ENCODE assay signal across 11 cellular contexts in genomic region chr6:76418657-76419217, GRCh38.
"Had no signal": no experiment of that assay in that cellular context is flagged by ENCODE, and none has a peak within 500 bp of the region (broad histone marks: within the 10 kb centered on the region; RNA-seq: fewer than 3 reads in every experiment).

No MANE protein-coding gene starts in this region.

- DNase-seq: activated CD4-positive, alpha-beta T cell treated with anti-CD3 and anti-CD28 coated beads for 1 hour; activated CD4-positive, alpha-beta T cell treated with anti-CD3 and anti-CD28 coated beads, Interleukin-2, amount 50 U/mL, for 4 hours; activated naive CD4-positive, alpha-beta T cell treated with Interleukin-2 at 50 U/mL for 16 hours; anterior cingulate cortex; foreskin melanocyte; right cardiac atrium; small intestine; stimulated activated naive CD8-positive, alpha-beta T cell treated with anti-CD3 and anti-CD28 coated beads, Interleukin-15, Interleukin-2, amounts not matched to agents 100 U/mL and 50 U/mL, for 24 hours; transverse colon had no signal

- H3K27me3 Mint-ChIP-seq: activated T-helper 17 cell treated with anti-CD3 and anti-CD28 coated beads, Interleukin-2, amount 50 U/mL, for 72 hours; progenitor cell of endocrine pancreas had no signal

- ATAC-seq: activated T-helper 17 cell treated with anti-CD3 and anti-CD28 coated beads, Interleukin-2, amount 50 U/mL, for 72 hours; right cardiac atrium; stimulated activated naive CD8-positive, alpha-beta T cell treated with anti-CD3 and anti-CD28 coated beads, Interleukin-15, Interleukin-2, amounts not matched to agents 100 U/mL and 50 U/mL, for 24 hours had no signal

- H3K4me3 Mint-ChIP-seq: activated T-helper 17 cell treated with anti-CD3 and anti-CD28 coated beads, Interleukin-2, amount 50 U/mL, for 72 hours had no signal

- H3K4me1 Mint-ChIP-seq: activated T-helper 17 cell treated with anti-CD3 and anti-CD28 coated beads, Interleukin-2, amount 50 U/mL, for 72 hours had no signal

- H3K27ac Mint-ChIP-seq: activated T-helper 17 cell treated with anti-CD3 and anti-CD28 coated beads, Interleukin-2, amount 50 U/mL, for 72 hours had no signal
